In the genomic region with DNA sequence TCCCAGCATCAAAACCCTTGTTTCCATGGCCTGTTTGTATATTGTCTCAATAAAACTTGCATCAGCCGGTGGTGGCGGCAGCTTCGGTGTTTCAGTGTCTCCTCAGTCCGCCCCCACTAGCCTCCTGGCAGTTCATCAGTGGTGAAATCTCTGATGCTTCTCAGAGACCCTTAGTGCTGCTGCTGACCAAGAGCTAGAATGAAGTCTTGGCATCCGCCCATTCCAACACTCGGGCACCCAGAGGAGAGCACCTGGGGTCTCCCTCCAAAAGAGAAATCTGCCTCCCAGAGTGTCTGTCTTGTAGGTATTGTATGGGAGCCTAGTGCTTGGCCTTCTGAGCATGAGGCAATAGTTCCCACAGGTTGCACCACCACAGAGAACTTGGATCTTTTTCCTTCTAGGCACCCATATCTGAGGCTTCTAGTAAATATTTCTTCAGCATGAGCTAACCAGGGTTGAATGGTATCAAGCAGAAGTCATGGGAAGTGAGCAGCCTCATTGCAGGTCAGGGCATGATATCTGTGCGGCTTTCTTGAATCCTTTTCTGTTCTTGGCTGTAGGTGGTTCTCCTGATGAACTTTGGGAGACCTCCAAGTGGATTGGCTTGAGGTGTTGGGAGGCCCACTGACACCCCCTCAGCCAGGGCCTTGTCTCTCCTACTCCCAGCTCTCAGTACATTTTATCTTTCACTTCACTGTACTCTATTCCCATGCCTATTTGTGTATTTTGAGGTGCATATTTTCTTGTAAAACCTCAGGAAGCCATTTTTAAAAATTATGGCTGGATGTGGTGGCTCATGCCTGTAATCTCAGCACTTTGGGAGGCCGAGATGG, we compare ENCODE assay signal across 1 cellular context.
TF ChIP-seq lines count a peak whose summit lies in the region.

No MANE protein-coding gene starts in this region.

TF ChIP-seq in K562, 482 proteins besides CTCF, POLR2A, EP300 and RAD21 (continued from another document and continues in another):
- 0 out of 2 replicates have a peak, but pooled peaks have one; percentile 26 for TF ChIP-seq HMGXB4 (CRISPR knock-in tag; IDR thresholded peaks at IDR 0.05)
- TF ChIP-seq MEIS2 (IDR thresholded peaks at IDR 0.05; ENCODE audit: partially characterized antibody) = peak; percentile 2
- peak; percentile 33 for TF ChIP-seq U2AF1 (optimal IDR thresholded peaks at IDR 0.05; ENCODE audit: low read depth, low read length)
- no peak for TF ChIP-seq ZNF408 (CRISPR knock-in tag; IDR thresholded peaks at IDR 0.05; ENCODE audit: low read depth)
- no peak for TF ChIP-seq MIER1 (IDR thresholded peaks at IDR 0.05; ENCODE audit: low read depth)
- no peak for TF ChIP-seq RFX7 (CRISPR knock-in tag; IDR thresholded peaks at IDR 0.05)
- TF ChIP-seq CEBPG (CRISPR knock-in tag; IDR thresholded peaks at IDR 0.05) = peak; percentile 99
- TF ChIP-seq CEBPG (tag; conservative IDR thresholded peaks at IDR 0.05 in 1 of 2, IDR thresholded peaks at IDR 0.05 in 1 of 2) = peak; percentile 100
- TF ChIP-seq, protein P1, sequence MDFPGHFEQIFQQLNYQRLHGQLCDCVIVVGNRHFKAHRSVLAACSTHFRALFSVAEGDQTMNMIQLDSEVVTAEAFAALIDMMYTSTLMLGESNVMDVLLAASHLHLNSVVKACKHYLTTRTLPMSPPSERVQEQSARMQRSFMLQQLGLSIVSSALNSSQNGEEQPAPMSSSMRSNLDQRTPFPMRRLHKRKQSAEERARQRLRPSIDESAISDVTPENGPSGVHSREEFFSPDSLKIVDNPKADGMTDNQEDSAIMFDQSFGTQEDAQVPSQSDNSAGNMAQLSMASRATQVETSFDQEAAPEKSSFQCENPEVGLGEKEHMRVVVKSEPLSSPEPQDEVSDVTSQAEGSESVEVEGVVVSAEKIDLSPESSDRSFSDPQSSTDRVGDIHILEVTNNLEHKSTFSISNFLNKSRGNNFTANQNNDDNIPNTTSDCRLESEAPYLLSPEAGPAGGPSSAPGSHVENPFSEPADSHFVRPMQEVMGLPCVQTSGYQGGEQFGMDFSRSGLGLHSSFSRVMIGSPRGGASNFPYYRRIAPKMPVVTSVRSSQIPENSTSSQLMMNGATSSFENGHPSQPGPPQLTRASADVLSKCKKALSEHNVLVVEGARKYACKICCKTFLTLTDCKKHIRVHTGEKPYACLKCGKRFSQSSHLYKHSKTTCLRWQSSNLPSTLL (IDR thresholded peaks at IDR 0.05) = no peak
- no peak for TF ChIP-seq REST (CRISPR knock-in tag; IDR thresholded peaks at IDR 0.05; ENCODE audit: low read depth)
- TF ChIP-seq RBM39 (optimal IDR thresholded peaks at IDR 0.05; ENCODE audit: low read depth, low read length) = peak; percentile 76
- TF ChIP-seq TOE1 (IDR thresholded peaks at IDR 0.05; ENCODE audit: borderline replicate concordance) = no peak; the same call in 1 of the 2 replicates
- TF ChIP-seq TOE1 (CRISPR knock-in tag; IDR thresholded peaks at IDR 0.05; ENCODE audit: borderline replicate concordance, low read depth) = no peak
- TF ChIP-seq FOXK1 (CRISPR knock-in tag; IDR thresholded peaks at IDR 0.05; ENCODE audit: borderline replicate concordance) = peak; percentile 61; the same call in 1 of the 2 replicates
- no peak for TF ChIP-seq TAF15 (IDR thresholded peaks at IDR 0.05; ENCODE audit: low read depth, low read length)
- TF ChIP-seq SRF (CRISPR knock-in tag; IDR thresholded peaks at IDR 0.05) = no peak
- peak; percentile 28; the same call in 1 of the 2 replicates for TF ChIP-seq ZC3H11A (IDR thresholded peaks at IDR 0.05; ENCODE audit: low read depth, low read length)
- TF ChIP-seq HSF4 (CRISPR knock-in tag; IDR thresholded peaks at IDR 0.05; ENCODE audit: borderline replicate concordance) = no peak
- TF ChIP-seq ZNF551 (CRISPR knock-in tag; IDR thresholded peaks at IDR 0.05) = no peak
- TF ChIP-seq CBX3 (IDR thresholded peaks at IDR 0.05; ENCODE audit: borderline replicate concordance in 1 of 2, low read length in 2 of 2) = no peak
- no peak for TF ChIP-seq ZSCAN32 (CRISPR knock-in tag; IDR thresholded peaks at IDR 0.05)
- TF ChIP-seq ZNF717 (CRISPR knock-in tag; IDR thresholded peaks at IDR 0.05) = no peak
- TF ChIP-seq NR1H2 (CRISPR knock-in tag; IDR thresholded peaks at IDR 0.05) = peak; percentile 70
- TF ChIP-seq, protein P2, sequence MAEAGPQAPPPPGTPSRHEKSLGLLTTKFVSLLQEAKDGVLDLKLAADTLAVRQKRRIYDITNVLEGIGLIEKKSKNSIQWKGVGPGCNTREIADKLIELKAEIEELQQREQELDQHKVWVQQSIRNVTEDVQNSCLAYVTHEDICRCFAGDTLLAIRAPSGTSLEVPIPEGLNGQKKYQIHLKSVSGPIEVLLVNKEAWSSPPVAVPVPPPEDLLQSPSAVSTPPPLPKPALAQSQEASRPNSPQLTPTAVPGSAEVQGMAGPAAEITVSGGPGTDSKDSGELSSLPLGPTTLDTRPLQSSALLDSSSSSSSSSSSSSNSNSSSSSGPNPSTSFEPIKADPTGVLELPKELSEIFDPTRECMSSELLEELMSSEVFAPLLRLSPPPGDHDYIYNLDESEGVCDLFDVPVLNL (CRISPR knock-in tag; IDR thresholded peaks at IDR 0.05; ENCODE audit: low read depth) = 0 out of 2 replicates have a peak, but pooled peaks have one; percentile 7
- TF ChIP-seq ZBED1 (IDR thresholded peaks at IDR 0.05) = no peak
- TF ChIP-seq ILK (tag; IDR thresholded peaks at IDR 0.05; ENCODE audit: borderline replicate concordance, low read depth) = no peak
- TF ChIP-seq ARID1B (IDR thresholded peaks at IDR 0.05) = no peak
- TF ChIP-seq ZNF253 (CRISPR knock-in tag; conservative IDR thresholded peaks at IDR 0.05) = no peak
- peak; percentile 93 for TF ChIP-seq ATF7 (IDR thresholded peaks at IDR 0.05)
- no peak for TF ChIP-seq SIN3B (IDR thresholded peaks at IDR 0.05; ENCODE audit: low read depth)
- 0 out of 2 replicates have a peak, but pooled peaks have one; percentile 8 for TF ChIP-seq MTF1 (CRISPR knock-in tag; IDR thresholded peaks at IDR 0.05; ENCODE audit: borderline replicate concordance)
- no peak for TF ChIP-seq GMEB1 (CRISPR knock-in tag; IDR thresholded peaks at IDR 0.05)
- TF ChIP-seq, protein P3, sequence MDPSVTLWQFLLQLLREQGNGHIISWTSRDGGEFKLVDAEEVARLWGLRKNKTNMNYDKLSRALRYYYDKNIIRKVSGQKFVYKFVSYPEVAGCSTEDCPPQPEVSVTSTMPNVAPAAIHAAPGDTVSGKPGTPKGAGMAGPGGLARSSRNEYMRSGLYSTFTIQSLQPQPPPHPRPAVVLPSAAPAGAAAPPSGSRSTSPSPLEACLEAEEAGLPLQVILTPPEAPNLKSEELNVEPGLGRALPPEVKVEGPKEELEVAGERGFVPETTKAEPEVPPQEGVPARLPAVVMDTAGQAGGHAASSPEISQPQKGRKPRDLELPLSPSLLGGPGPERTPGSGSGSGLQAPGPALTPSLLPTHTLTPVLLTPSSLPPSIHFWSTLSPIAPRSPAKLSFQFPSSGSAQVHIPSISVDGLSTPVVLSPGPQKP (CRISPR knock-in tag; IDR thresholded peaks at IDR 0.05) = no peak
- TF ChIP-seq KAT8 (IDR thresholded peaks at IDR 0.05; ENCODE audit: low read depth) = no peak
- TF ChIP-seq, protein P4, sequence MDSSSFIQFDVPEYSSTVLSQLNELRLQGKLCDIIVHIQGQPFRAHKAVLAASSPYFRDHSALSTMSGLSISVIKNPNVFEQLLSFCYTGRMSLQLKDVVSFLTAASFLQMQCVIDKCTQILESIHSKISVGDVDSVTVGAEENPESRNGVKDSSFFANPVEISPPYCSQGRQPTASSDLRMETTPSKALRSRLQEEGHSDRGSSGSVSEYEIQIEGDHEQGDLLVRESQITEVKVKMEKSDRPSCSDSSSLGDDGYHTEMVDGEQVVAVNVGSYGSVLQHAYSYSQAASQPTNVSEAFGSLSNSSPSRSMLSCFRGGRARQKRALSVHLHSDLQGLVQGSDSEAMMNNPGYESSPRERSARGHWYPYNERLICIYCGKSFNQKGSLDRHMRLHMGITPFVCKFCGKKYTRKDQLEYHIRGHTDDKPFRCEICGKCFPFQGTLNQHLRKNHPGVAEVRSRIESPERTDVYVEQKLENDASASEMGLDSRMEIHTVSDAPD (CRISPR knock-in tag; IDR thresholded peaks at IDR 0.05) = 0 out of 2 replicates have a peak, but pooled peaks have one; percentile 51
- no peak for TF ChIP-seq BRD4 (IDR thresholded peaks at IDR 0.05)
- TF ChIP-seq RBM25 (IDR thresholded peaks at IDR 0.05; ENCODE audit: low read depth, low read length, severe bottlenecking) = no peak
- peak; percentile 72; the same call in 1 of the 2 replicates for TF ChIP-seq HDAC8 (tag; IDR thresholded peaks at IDR 0.05)
- TF ChIP-seq HIVEP1 (CRISPR knock-in tag; IDR thresholded peaks at IDR 0.05) = no peak
- TF ChIP-seq CTBP1 (IDR thresholded peaks at IDR 0.05; ENCODE audit: borderline replicate concordance) = peak; percentile 54
- TF ChIP-seq TCF15 (CRISPR knock-in tag; IDR thresholded peaks at IDR 0.05) = peak; percentile 56; the same call in 1 of the 2 replicates
- no peak for TF ChIP-seq MAFK (IDR thresholded peaks at IDR 0.05; ENCODE audit: low read length)
- no peak for TF ChIP-seq CLOCK (CRISPR knock-in tag; IDR thresholded peaks at IDR 0.05; ENCODE audit: borderline replicate concordance)
- TF ChIP-seq TAF1 (IDR thresholded peaks at IDR 0.05; ENCODE audit: control insufficient read depth, extremely low read depth, insufficient read depth, low read length, severe bottlenecking) = no peak
- TF ChIP-seq TCF7L2 (IDR thresholded peaks at IDR 0.05; ENCODE audit: low read depth, low read length) = no peak; the same call in 1 of the 2 replicates
- TF ChIP-seq HDGF (IDR thresholded peaks at IDR 0.05) = no peak
- TF ChIP-seq ZBTB7A (IDR thresholded peaks at IDR 0.05; ENCODE audit: borderline replicate concordance, control insufficient read depth, low read depth, low read length) = no peak
- TF ChIP-seq STAT5A (IDR thresholded peaks at IDR 0.05; ENCODE audit: borderline replicate concordance, low read length) = peak; percentile 26; the same call in 1 of the 2 replicates
